ENCODE assay signal across 10 cellular contexts in genomic region chr2:241739651-241740050, GRCh38. TPM values are rescaled to one million over a fixed set of nuclear protein-coding genes. Genes with fewer than 3 reads are reported as not detected.
DNase-seq lines count a peak whose midpoint lies in the region; ATAC-seq and FAIRE-seq lines count a peak whose summit lies in the region.
"Had no signal": no experiment of that assay in that cellular context is flagged by ENCODE, and none has a peak within 500 bp of the region (broad histone marks: within the 10 kb centered on the region; RNA-seq: fewer than 3 reads in every experiment).

No MANE protein-coding gene starts in this region.

- H3K27ac Mint-ChIP-seq in activated T-cell treated with anti-CD3 and anti-CD28 coated beads, Interleukin-2, amount 50 U/mL, for 72 hours = peak overlapping the region; percentile 78

- peak; percentile 65 to 72 for ATAC-seq in activated T-cell treated with anti-CD3 and anti-CD28 coated beads, Interleukin-2, amount 50 U/mL, for 72 hours (replicated peaks in 1 of 2)
- no peak for ATAC-seq in GM19351 (IDR thresholded peaks at IDR 0.05; ENCODE audit: unreplicated experiment)

- no peaks in the 10 kb centered on the region for H3K9me3 Mint-ChIP-seq in activated T-cell treated with anti-CD3 and anti-CD28 coated beads, Interleukin-2, amount 50 U/mL, for 72 hours

- no peaks in the 10 kb centered on the region for H3K27me3 Mint-ChIP-seq in activated T-cell treated with anti-CD3 and anti-CD28 coated beads, Interleukin-2, amount 50 U/mL, for 72 hours (ENCODE audit: low read depth)

- peak; percentile 17 for DNase-seq in activated gamma-delta T cell treated with Interleukin-2 at 50 U/mL for 16 hours
- DNase-seq in activated gamma-delta T cell (lab: John Stamatoyannopoulos, UW) = no peak
- DNase-seq in activated T-cell treated with anti-CD3 and anti-CD28 coated beads, Interleukin-2, amount 50 U/mL, for 72 hours = peak; percentile 72 to 79
- peak; percentile 6 for DNase-seq in kidney glomerular epithelial cell (lab: John Stamatoyannopoulos, UW)
- no peak for DNase-seq in NCI-H69 (lab: John Stamatoyannopoulos, UW)
- no peak for DNase-seq in LoVo (ENCODE audit: low spot score)
- no peak for DNase-seq in HTR-8/SVneo (ENCODE audit: insufficient read length, low spot score)
- DNase-seq: NCI-H1105 treated with DMSO at 0.1 percent for 48 hours had no signal

- FAIRE-seq in HTR-8/SVneo (lab: Jason Lieb, UNC) = no peak

- peak overlapping the region; percentile 67 to 81 for H3K4me3 Mint-ChIP-seq in activated T-cell treated with anti-CD3 and anti-CD28 coated beads, Interleukin-2, amount 50 U/mL, for 72 hours

- H3K4me1 Mint-ChIP-seq in activated T-cell treated with anti-CD3 and anti-CD28 coated beads, Interleukin-2, amount 50 U/mL, for 72 hours (ENCODE audit: low read depth) = peaks cover 41% of the 10 kb centered on the region

- H3K36me3 Mint-ChIP-seq in activated T-cell treated with anti-CD3 and anti-CD28 coated beads, Interleukin-2, amount 50 U/mL, for 72 hours (ENCODE audit: insufficient read depth in 2 of 2) = peaks cover 2 to 7% of the 10 kb centered on the region in 2 donors

RNA-seq across cellular contexts. Expression of gene D2HGDH, which starts 5.2 kb away (rescaled TPM):
- 10 to 100 TPM; 24.0 to 25.8 TPM for total RNA-seq in activated T-cell treated with anti-CD3 and anti-CD28 coated beads, Interleukin-2, amount 50 U/mL, for 72 hours

RNA-seq across cellular contexts. Expression of gene GAL3ST2, which starts 37.0 kb away (rescaled TPM):
- total RNA-seq in activated T-cell treated with anti-CD3 and anti-CD28 coated beads, Interleukin-2, amount 50 U/mL, for 72 hours = under 1 TPM; 0.53 to 0.82 TPM
- total RNA-seq: dermis microvascular lymphatic vessel endothelial cell had no signal

RNA-seq across cellular contexts. Expression of gene ING5, which starts 37.8 kb away (rescaled TPM):
- total RNA-seq in activated T-cell treated with anti-CD3 and anti-CD28 coated beads, Interleukin-2, amount 50 U/mL, for 72 hours = 10 to 100 TPM; 39.9 to 42.6 TPM

RNA-seq across cellular contexts. Expression of gene DTYMK, which starts 53.0 kb away (rescaled TPM):
- 10 to 100 TPM; 64.6 to 97.5 TPM for total RNA-seq in activated T-cell treated with anti-CD3 and anti-CD28 coated beads, Interleukin-2, amount 50 U/mL, for 72 hours

Comparison
In these comparisons a context has a peak if more than half of its experiments do, and no peak if none do; other contexts are left out.
1. DNase-seq: peak in activated gamma-delta T cell treated with Interleukin-2 at 50 U/mL for 16 hours (single experiment), activated T-cell treated with anti-CD3 and anti-CD28 coated beads, Interleukin-2, amount 50 U/mL, for 72 hours (2 of 2) and kidney glomerular epithelial cell (single experiment); none in activated gamma-delta T cell (single experiment), NCI-H69 (single experiment), LoVo (single experiment) and HTR-8/SVneo (single experiment).